In the genomic region with DNA sequence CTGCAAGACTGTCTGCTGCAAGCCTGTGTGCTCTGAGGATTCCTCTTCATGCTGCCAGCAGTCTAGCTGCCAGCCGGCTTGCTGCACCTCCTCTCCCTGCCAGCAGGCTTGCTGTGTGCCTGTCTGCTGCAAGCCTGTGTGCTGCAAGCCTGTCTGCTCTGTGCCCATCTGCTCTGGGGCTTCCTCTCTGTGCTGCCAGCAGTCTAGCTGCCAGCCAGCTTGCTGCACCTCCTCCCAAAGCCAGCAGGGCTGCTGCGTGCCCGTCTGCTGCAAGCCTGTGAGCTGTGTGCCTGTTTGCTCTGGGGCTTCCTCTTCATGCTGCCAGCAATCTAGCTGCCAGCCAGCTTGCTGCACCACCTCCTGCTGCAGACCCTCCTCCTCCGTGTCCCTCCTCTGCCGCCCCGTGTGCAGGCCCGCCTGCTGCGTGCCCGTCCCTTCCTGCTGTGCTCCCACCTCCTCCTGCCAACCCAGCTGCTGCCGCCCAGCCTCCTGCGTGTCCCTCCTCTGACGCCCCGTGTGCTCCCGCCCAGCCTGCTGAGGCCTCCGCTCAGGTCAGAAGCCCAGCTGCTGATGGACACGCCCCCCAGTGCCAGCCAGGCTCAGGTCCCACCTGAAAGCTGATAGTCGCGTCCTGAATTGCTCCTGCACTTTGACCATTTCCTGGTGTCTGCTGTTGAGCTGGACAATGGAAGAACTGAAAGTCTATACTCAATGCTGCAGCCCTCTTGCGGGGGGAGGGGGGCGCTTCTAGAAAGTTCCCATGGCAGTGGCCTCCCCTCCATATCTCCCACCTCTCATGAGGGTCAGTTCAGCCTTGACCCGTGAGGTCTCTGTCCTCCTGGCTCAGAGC, we compare ENCODE assay signal across 1 cellular context.
TF ChIP-seq lines count a peak whose summit lies in the region.

No MANE protein-coding gene starts in this region.

TF ChIP-seq in HepG2, 621 proteins besides CTCF, POLR2A, EP300 and RAD21 (continued from another document and continues in another):
- TF ChIP-seq HNF4G (IDR thresholded peaks at IDR 0.05; ENCODE audit: borderline replicate concordance, low read depth, low read length) (peak; percentile 54; the same call in 1 of the 2 replicates), HNF4G (CRISPR knock-in tag; IDR thresholded peaks at IDR 0.05; ENCODE audit: borderline replicate concordance, low read depth) (no peak; the same call in 1 of the 2 replicates), ZNF775 (CRISPR knock-in tag; IDR thresholded peaks at IDR 0.05; ENCODE audit: borderline replicate concordance) (no peak), NFE2L1 (CRISPR knock-in tag; IDR thresholded peaks at IDR 0.05; ENCODE audit: borderline replicate concordance) (no peak), HOXA7 (CRISPR knock-in tag; IDR thresholded peaks at IDR 0.05) (peak; percentile 32; the same call in 1 of the 2 replicates), ZNF564 (CRISPR knock-in tag; IDR thresholded peaks at IDR 0.05) (peak; percentile 46; the same call in 1 of the 2 replicates), SOX5 (CRISPR knock-in tag; IDR thresholded peaks at IDR 0.05; ENCODE audit: borderline replicate concordance) (peak; percentile 69; the same call in 1 of the 2 replicates), MLLT10 (CRISPR knock-in tag; IDR thresholded peaks at IDR 0.05) (no peak), MYC (CRISPR knock-in tag; IDR thresholded peaks at IDR 0.05; ENCODE audit: borderline replicate concordance) (no peak), YEATS4 (CRISPR knock-in tag; IDR thresholded peaks at IDR 0.05; ENCODE audit: borderline replicate concordance) (no peak), ZFP36 (IDR thresholded peaks at IDR 0.05; ENCODE audit: borderline replicate concordance, low read depth, low read length, partially characterized antibody) (no peak), ZNF557 (CRISPR knock-in tag; IDR thresholded peaks at IDR 0.05) (0 out of 2 replicates have a peak, but pooled peaks have one; percentile 29), ZNF350 (CRISPR knock-in tag; IDR thresholded peaks at IDR 0.05; ENCODE audit: borderline replicate concordance, low read depth) (peak; percentile 38; the same call in 1 of the 2 replicates), ZNF225 (CRISPR knock-in tag; IDR thresholded peaks at IDR 0.05) (0 out of 2 replicates have a peak, but pooled peaks have one; percentile 38), TBP (CRISPR knock-in tag; IDR thresholded peaks at IDR 0.05) (no peak), CEBPB (IDR thresholded peaks at IDR 0.05; ENCODE audit: borderline replicate concordance, low read depth, low read length) (no peak), ZNF724P (CRISPR knock-in tag; IDR thresholded peaks at IDR 0.05; ENCODE audit: borderline replicate concordance) (0 out of 2 replicates have a peak, but pooled peaks have one; percentile 9), RXRB (CRISPR knock-in tag; IDR thresholded peaks at IDR 0.05; ENCODE audit: borderline replicate concordance) (peak; percentile 88), HDAC1 (CRISPR knock-in tag; IDR thresholded peaks at IDR 0.05) (peak; percentile 69), TARDBP (CRISPR knock-in tag; IDR thresholded peaks at IDR 0.05) (peak; percentile 67), ZNF556 (CRISPR knock-in tag; IDR thresholded peaks at IDR 0.05; ENCODE audit: borderline replicate concordance) (0 out of 2 replicates have a peak, but pooled peaks have one; percentile 44), TBX2 (CRISPR knock-in tag; IDR thresholded peaks at IDR 0.05; ENCODE audit: borderline replicate concordance) (peak; percentile 78), POLR2AphosphoS5 (IDR thresholded peaks at IDR 0.05; ENCODE audit: low read depth, low read length) (no peak)
- TF ChIP-seq, protein P1, sequence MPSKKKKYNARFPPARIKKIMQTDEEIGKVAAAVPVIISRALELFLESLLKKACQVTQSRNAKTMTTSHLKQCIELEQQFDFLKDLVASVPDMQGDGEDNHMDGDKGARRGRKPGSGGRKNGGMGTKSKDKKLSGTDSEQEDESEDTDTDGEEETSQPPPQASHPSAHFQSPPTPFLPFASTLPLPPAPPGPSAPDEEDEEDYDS (CRISPR knock-in tag; IDR thresholded peaks at IDR 0.05) = peak; percentile 61; the same call in 1 of the 2 replicates
- TF ChIP-seq, protein P2, sequence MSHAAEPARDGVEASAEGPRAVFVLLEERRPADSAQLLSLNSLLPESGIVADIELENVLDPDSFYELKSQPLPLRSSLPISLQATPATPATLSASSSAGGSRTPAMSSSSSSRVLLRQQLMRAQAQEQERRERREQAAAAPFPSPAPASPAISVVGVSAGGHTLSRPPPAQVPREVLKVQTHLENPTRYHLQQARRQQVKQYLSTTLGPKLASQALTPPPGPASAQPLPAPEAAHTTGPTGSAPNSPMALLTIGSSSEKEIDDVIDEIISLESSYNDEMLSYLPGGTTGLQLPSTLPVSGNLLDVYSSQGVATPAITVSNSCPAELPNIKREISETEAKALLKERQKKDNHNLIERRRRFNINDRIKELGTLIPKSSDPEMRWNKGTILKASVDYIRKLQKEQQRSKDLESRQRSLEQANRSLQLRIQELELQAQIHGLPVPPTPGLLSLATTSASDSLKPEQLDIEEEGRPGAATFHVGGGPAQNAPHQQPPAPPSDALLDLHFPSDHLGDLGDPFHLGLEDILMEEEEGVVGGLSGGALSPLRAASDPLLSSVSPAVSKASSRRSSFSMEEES (CRISPR knock-in tag; IDR thresholded peaks at IDR 0.05) = no peak
- TF ChIP-seq, protein P3, sequence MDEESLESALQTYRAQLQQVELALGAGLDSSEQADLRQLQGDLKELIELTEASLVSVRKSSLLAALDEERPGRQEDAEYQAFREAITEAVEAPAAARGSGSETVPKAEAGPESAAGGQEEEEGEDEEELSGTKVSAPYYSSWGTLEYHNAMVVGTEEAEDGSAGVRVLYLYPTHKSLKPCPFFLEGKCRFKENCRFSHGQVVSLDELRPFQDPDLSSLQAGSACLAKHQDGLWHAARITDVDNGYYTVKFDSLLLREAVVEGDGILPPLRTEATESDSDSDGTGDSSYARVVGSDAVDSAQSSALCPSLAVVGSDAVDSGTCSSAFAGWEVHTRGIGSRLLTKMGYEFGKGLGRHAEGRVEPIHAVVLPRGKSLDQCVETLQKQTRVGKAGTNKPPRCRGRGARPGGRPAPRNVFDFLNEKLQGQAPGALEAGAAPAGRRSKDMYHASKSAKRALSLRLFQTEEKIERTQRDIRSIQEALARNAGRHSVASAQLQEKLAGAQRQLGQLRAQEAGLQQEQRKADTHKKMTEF (CRISPR knock-in tag; IDR thresholded peaks at IDR 0.05) = 0 out of 2 replicates have a peak, but pooled peaks have one; percentile 19
- TF ChIP-seq, protein P4, sequence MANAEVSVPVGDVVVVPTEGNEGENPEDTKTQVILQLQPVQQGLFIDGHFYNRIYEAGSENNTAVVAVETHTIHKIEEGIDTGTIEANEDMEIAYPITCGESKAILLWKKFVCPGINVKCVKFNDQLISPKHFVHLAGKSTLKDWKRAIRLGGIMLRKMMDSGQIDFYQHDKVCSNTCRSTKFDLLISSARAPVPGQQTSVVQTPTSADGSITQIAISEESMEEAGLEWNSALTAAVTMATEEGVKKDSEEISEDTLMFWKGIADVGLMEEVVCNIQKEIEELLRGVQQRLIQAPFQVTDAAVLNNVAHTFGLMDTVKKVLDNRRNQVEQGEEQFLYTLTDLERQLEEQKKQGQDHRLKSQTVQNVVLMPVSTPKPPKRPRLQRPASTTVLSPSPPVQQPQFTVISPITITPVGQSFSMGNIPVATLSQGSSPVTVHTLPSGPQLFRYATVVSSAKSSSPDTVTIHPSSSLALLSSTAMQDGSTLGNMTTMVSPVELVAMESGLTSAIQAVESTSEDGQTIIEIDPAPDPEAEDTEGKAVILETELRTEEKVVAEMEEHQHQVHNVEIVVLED (CRISPR knock-in tag; IDR thresholded peaks at IDR 0.05; ENCODE audit: borderline replicate concordance) = peak; percentile 56; the same call in 1 of the 2 replicates
- TF ChIP-seq, protein P5, sequence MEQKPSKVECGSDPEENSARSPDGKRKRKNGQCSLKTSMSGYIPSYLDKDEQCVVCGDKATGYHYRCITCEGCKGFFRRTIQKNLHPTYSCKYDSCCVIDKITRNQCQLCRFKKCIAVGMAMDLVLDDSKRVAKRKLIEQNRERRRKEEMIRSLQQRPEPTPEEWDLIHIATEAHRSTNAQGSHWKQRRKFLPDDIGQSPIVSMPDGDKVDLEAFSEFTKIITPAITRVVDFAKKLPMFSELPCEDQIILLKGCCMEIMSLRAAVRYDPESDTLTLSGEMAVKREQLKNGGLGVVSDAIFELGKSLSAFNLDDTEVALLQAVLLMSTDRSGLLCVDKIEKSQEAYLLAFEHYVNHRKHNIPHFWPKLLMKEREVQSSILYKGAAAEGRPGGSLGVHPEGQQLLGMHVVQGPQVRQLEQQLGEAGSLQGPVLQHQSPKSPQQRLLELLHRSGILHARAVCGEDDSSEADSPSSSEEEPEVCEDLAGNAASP (CRISPR knock-in tag; IDR thresholded peaks at IDR 0.05; ENCODE audit: borderline replicate concordance) = peak; percentile 98
- TF ChIP-seq, protein P6, sequence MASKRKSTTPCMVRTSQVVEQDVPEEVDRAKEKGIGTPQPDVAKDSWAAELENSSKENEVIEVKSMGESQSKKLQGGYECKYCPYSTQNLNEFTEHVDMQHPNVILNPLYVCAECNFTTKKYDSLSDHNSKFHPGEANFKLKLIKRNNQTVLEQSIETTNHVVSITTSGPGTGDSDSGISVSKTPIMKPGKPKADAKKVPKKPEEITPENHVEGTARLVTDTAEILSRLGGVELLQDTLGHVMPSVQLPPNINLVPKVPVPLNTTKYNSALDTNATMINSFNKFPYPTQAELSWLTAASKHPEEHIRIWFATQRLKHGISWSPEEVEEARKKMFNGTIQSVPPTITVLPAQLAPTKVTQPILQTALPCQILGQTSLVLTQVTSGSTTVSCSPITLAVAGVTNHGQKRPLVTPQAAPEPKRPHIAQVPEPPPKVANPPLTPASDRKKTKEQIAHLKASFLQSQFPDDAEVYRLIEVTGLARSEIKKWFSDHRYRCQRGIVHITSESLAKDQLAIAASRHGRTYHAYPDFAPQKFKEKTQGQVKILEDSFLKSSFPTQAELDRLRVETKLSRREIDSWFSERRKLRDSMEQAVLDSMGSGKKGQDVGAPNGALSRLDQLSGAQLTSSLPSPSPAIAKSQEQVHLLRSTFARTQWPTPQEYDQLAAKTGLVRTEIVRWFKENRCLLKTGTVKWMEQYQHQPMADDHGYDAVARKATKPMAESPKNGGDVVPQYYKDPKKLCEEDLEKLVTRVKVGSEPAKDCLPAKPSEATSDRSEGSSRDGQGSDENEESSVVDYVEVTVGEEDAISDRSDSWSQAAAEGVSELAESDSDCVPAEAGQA (IDR thresholded peaks at IDR 0.05; ENCODE audit: low read depth) = 0 out of 2 replicates have a peak, but pooled peaks have one; percentile 15
- TF ChIP-seq, protein P6 (CRISPR knock-in tag; IDR thresholded peaks at IDR 0.05; ENCODE audit: borderline replicate concordance) = no peak
- TF ChIP-seq, protein P7, sequence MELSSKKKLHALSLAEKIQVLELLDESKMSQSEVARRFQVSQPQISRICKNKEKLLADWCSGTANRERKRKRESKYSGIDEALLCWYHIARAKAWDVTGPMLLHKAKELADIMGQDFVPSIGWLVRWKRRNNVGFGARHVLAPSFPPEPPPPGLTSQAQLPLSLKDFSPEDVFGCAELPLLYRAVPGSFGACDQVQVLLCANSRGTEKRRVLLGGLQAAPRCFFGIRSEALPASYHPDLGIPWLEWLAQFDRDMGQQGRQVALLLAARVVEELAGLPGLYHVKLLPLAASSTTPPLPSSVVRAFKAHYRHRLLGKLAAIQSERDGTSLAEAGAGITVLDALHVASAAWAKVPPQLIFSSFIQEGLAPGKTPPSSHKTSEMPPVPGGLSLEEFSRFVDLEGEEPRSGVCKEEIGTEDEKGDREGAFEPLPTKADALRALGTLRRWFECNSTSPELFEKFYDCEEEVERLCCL (CRISPR knock-in tag; IDR thresholded peaks at IDR 0.05; ENCODE audit: borderline replicate concordance) = no peak
- TF ChIP-seq, protein P8, sequence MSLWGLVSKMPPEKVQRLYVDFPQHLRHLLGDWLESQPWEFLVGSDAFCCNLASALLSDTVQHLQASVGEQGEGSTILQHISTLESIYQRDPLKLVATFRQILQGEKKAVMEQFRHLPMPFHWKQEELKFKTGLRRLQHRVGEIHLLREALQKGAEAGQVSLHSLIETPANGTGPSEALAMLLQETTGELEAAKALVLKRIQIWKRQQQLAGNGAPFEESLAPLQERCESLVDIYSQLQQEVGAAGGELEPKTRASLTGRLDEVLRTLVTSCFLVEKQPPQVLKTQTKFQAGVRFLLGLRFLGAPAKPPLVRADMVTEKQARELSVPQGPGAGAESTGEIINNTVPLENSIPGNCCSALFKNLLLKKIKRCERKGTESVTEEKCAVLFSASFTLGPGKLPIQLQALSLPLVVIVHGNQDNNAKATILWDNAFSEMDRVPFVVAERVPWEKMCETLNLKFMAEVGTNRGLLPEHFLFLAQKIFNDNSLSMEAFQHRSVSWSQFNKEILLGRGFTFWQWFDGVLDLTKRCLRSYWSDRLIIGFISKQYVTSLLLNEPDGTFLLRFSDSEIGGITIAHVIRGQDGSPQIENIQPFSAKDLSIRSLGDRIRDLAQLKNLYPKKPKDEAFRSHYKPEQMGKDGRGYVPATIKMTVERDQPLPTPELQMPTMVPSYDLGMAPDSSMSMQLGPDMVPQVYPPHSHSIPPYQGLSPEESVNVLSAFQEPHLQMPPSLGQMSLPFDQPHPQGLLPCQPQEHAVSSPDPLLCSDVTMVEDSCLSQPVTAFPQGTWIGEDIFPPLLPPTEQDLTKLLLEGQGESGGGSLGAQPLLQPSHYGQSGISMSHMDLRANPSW (CRISPR knock-in tag; IDR thresholded peaks at IDR 0.05; ENCODE audit: borderline replicate concordance) = no peak
- TF ChIP-seq, protein P9, sequence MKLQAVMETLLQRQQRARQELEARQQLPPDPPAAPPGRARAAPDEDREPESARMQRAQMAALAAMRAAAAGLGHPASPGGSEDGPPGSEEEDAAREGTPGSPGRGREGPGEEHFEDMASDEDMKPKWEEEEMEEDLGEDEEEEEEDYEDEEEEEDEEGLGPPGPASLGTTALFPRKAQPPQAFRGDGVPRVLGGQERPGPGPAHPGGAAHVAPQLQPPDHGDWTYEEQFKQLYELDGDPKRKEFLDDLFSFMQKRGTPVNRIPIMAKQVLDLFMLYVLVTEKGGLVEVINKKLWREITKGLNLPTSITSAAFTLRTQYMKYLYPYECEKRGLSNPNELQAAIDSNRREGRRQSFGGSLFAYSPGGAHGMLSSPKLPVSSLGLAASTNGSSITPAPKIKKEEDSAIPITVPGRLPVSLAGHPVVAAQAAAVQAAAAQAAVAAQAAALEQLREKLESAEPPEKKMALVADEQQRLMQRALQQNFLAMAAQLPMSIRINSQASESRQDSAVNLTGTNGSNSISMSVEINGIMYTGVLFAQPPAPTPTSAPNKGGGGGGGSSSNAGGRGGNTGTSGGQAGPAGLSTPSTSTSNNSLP (IDR thresholded peaks at IDR 0.05; ENCODE audit: low read depth, low read length) = no peak
